In genomic region chr6:169831450-169832246, GRCh38 we compare ENCODE assay signal across 8 cellular contexts.
DNase-seq lines count a peak whose midpoint lies in the region; ATAC-seq lines count a peak whose summit lies in the region.

No MANE protein-coding gene starts in this region.

- no peak overlapping the region for H3K18ac ChIP-seq in mesendoderm (ENCODE audit: low read length)

- no peak overlapping the region for H2BK15ac ChIP-seq in mesendoderm (replicated peaks; ENCODE audit: low read depth)

- no peak overlapping the region for H3K4me2 ChIP-seq in mesendoderm (ENCODE audit: low read length)

- peak; percentile 69 for ATAC-seq in HG03095 (IDR thresholded peaks at IDR 0.05; ENCODE audit: unreplicated experiment)
- ATAC-seq in GM18870 (IDR thresholded peaks at IDR 0.05; ENCODE audit: unreplicated experiment), result no peak

- peak overlapping the region; percentile 54 for H3K56ac ChIP-seq in mesendoderm (ENCODE audit: low read length)

- H3K27ac ChIP-seq in effector memory CD4-positive, alpha-beta T cell (ENCODE audit: insufficient read depth, low read length, poor library complexity, severe bottlenecking), result no peak overlapping the region
- no peak overlapping the region for H3K27ac ChIP-seq in mesendoderm (ENCODE audit: low read depth, low read length)

- no peak overlapping the region for H4K8ac ChIP-seq in mesendoderm (ENCODE audit: low read depth, low read length)

- no CpG with 5 or more reads among the region's 32 CpGs for WGBS in mesendoderm (ENCODE audit: extremely low coverage, insufficient coverage, low lambda C conversion rate)

- peaks cover 9% of the 10 kb centered on the region for H3K27me3 ChIP-seq in effector memory CD4-positive, alpha-beta T cell (replicated peaks; ENCODE audit: control insufficient read depth, insufficient read depth, low read length, poor library complexity, severe bottlenecking)
- no peaks in the 10 kb centered on the region for H3K27me3 ChIP-seq in mesendoderm (ENCODE audit: insufficient read depth, low read length, poor library complexity)

- no peak overlapping the region for H3K23ac ChIP-seq in mesendoderm (ENCODE audit: low read length)

- no peak overlapping the region for H2BK120ac ChIP-seq in mesendoderm (ENCODE audit: low read depth, low read length)

- no peaks in the 10 kb centered on the region for H3K4me1 ChIP-seq in effector memory CD4-positive, alpha-beta T cell (ENCODE audit: control insufficient read depth, insufficient read depth, low read length, poor library complexity, severe bottlenecking)
- H3K4me1 ChIP-seq in mesendoderm (ENCODE audit: control insufficient read depth, low read depth, low read length), result no peaks in the 10 kb centered on the region

- H3K4ac ChIP-seq in mesendoderm (ENCODE audit: low read depth, low read length), result no peak overlapping the region

- no peak overlapping the region for H3K4me3 ChIP-seq in effector memory CD4-positive, alpha-beta T cell (ENCODE audit: insufficient read depth, low read depth, low read length, poor library complexity, severe bottlenecking)
- H3K4me3 ChIP-seq in mesendoderm (ENCODE audit: low read length), result no peak overlapping the region

- H3K9me3 ChIP-seq in effector memory CD4-positive, alpha-beta T cell (ENCODE audit: control insufficient read depth, low read length), result no peaks in the 10 kb centered on the region

- no peaks in the 10 kb centered on the region for H3K79me2 ChIP-seq in mesendoderm (ENCODE audit: control insufficient read depth, insufficient read depth, low read length)

- H4K5ac ChIP-seq in mesendoderm (ENCODE audit: low read length), result no peak overlapping the region

- no peak overlapping the region for H2AK5ac ChIP-seq in mesendoderm (ENCODE audit: low read length)

- no peak overlapping the region for H2BK5ac ChIP-seq in mesendoderm (ENCODE audit: low read length)

- no peak overlapping the region for H3K9ac ChIP-seq in mesendoderm (ENCODE audit: low read length)

- H3K36me3 ChIP-seq in effector memory CD4-positive, alpha-beta T cell (ENCODE audit: control insufficient read depth, insufficient read depth, low read length), result no peaks in the 10 kb centered on the region
- H3K36me3 ChIP-seq in mesendoderm (ENCODE audit: control insufficient read depth, insufficient read depth, low read length), result no peaks in the 10 kb centered on the region

- peak; percentile 1 for DNase-seq in GM04503 (ENCODE audit: low read depth)
- DNase-seq in NCI-H774 (lab: John Stamatoyannopoulos, UW), result peak; percentile 93
- peak; percentile 42 to 47 for DNase-seq in activated CD8-positive, alpha-beta memory T cell treated with anti-CD3 and anti-CD28 coated beads for 4 hours (ENCODE audit: low read depth in 2 of 2)
- DNase-seq in effector memory CD4-positive, alpha-beta T cell, result peak; percentile 22 to 34 (median 33)
- peak; percentile 86 for DNase-seq in mesendoderm
- peak; percentile 50 for DNase-seq in stimulated activated CD8-positive, alpha-beta memory T cell treated with anti-CD3 and anti-CD28 coated beads, Interleukin-15, amount 100 ng/mL, for 1 hour (ENCODE audit: low read depth)

- no peaks in the 10 kb centered on the region for H3K79me1 ChIP-seq in mesendoderm (ENCODE audit: low read length)

Comparison
In these comparisons a context has a peak if more than half of its experiments do, and no peak if none do; other contexts are left out.
1. DNase-seq: peak in every context shown above with its lines; median percentile 93 in NCI-H774; 86 in mesendoderm; 50 in stimulated activated CD8-positive, alpha-beta memory T cell treated with anti-CD3 and anti-CD28 coated beads, Interleukin-15, amount 100 ng/mL, for 1 hour; 44 in activated CD8-positive, alpha-beta memory T cell treated with anti-CD3 and anti-CD28 coated beads for 4 hours; 33 in effector memory CD4-positive, alpha-beta T cell; 1 in GM04503.